9 cellular contexts compared by ENCODE assay signal in genomic region chr14:88463318-88463717, GRCh38.
DNase-seq lines count a peak whose midpoint lies in the region; ATAC-seq and TF ChIP-seq lines count a peak whose summit lies in the region.
"Had no signal": no experiment of that assay in that cellular context is flagged by ENCODE, and none has a peak within 500 bp of the region (broad histone marks: within the 10 kb centered on the region; RNA-seq: fewer than 3 reads in every experiment).

No MANE protein-coding gene starts in this region.

- H3K4me2 ChIP-seq in GM23248 (ENCODE audit: unreplicated experiment), result no peak overlapping the region

- H3K79me2 ChIP-seq in GM23248 (ENCODE audit: insufficient read depth), result no peaks in the 10 kb centered on the region

- H4K20me1 ChIP-seq in GM23248 (ENCODE audit: insufficient read depth), result no peaks in the 10 kb centered on the region

- WGBS in GM23248 (ENCODE audit: low coverage in 1 of 2, low lambda C conversion rate in 2 of 2, missing lambda C conversion rate in 2 of 2), 2 experiments, result 95 to 97% methylated on average over 4 of the region's 4 CpGs

- peak; percentile 14 for TF ChIP-seq CTCF in kidney epithelial cell (IDR thresholded peaks at IDR 0.05; ENCODE audit: insufficient read depth, low read length, poor library complexity, severe bottlenecking)

- no peaks in the 10 kb centered on the region for H3F3A ChIP-seq in GM23248 (ENCODE audit: insufficient read depth)

- H3K4me3 ChIP-seq in GM23248 (no peak overlapping the region), kidney epithelial cell (ENCODE audit: low read depth, low read length) (no peak overlapping the region)

- in situ Hi-C loops in GM23248 (cut with MboI) (no loop called here), SK-MEL-5 (cut with HindIII; ENCODE audit: low pct_unique_long_range_greater_than_20kb, low sequenced_read_pairs) (no loop called here)

- ATAC-seq in HG03520 (IDR thresholded peaks at IDR 0.05; ENCODE audit: unreplicated experiment), result no peak
- ATAC-seq in GM21717 (IDR thresholded peaks at IDR 0.05; ENCODE audit: unreplicated experiment), result no peak
- ATAC-seq: left cardiac atrium had no signal

- H3K36me3 ChIP-seq in GM23248 (ENCODE audit: low read depth) (peaks cover 32% of the 10 kb centered on the region; the same call in 1 of the 2 replicates), kidney epithelial cell (ENCODE audit: control insufficient read depth, insufficient read depth, low read length) (no peaks in the 10 kb centered on the region)

- H3K27ac ChIP-seq in GM23248, result no peak overlapping the region

- H3K27me3 ChIP-seq in GM23248 (replicated peaks; ENCODE audit: insufficient read depth) (no peaks in the 10 kb centered on the region), kidney epithelial cell (ENCODE audit: control insufficient read depth, insufficient read depth, low read length) (no peaks in the 10 kb centered on the region)

- no peaks in the 10 kb centered on the region for H3K9me2 ChIP-seq in GM23248 (ENCODE audit: insufficient read depth)

- H2AFZ ChIP-seq in GM23248, result no peak overlapping the region

- H3K9ac ChIP-seq in GM23248, result no peak overlapping the region

- H3K9me3 ChIP-seq in GM23248 (ENCODE audit: low read depth), result no peaks in the 10 kb centered on the region

- peaks cover 6% of the 10 kb centered on the region for H3K4me1 ChIP-seq in GM23248 (ENCODE audit: insufficient read depth)

- DNase-seq in D341Med (ENCODE audit: low spot score) (peak; percentile 59), GM23248 (peak; percentile 13), SK-MEL-5 (ENCODE audit: low read depth, low spot score) (peak; percentile 68), kidney epithelial cell (ENCODE audit: low read depth) (no peak), NCI-H1105 (lab: John Stamatoyannopoulos, UW) (no peak)
- no peak for DNase-seq in effector CD8-positive, alpha-beta T cell (lab: John Stamatoyannopoulos, UW)
- DNase-seq: left cardiac atrium had no signal

Comparison
In these comparisons a context has a peak if more than half of its experiments do, and no peak if none do; other contexts are left out.
1. DNase-seq: peak in D341Med (single experiment), GM23248 (single experiment) and SK-MEL-5 (single experiment); none in kidney epithelial cell (single experiment), NCI-H1105 (single experiment) and effector CD8-positive, alpha-beta T cell (single experiment).